25 cellular contexts compared by ENCODE assay signal in genomic region chr9:136147038-136147889, GRCh38. TPM values are rescaled to one million over a fixed set of nuclear protein-coding genes. Genes with fewer than 3 reads are reported as not detected.
DNase-seq lines count a peak whose midpoint lies in the region; TF ChIP-seq lines count a peak whose summit lies in the region.
"Had no signal": no experiment of that assay in that cellular context is flagged by ENCODE, and none has a peak within 500 bp of the region (broad histone marks: within the 10 kb centered on the region; RNA-seq: fewer than 3 reads in every experiment).

No MANE protein-coding gene starts in this region.

- H3K36me3 Mint-ChIP-seq in glutamatergic neuron (ENCODE audit: unreplicated experiment): no peaks in the 10 kb centered on the region
- H3K36me3 Mint-ChIP-seq: CD8-positive, alpha-beta T cell had no signal

- no peak overlapping the region for H3K27ac ChIP-seq in ascending aorta
- H3K27ac ChIP-seq: SJSA1 had no signal

- H3K4me1 Mint-ChIP-seq in glutamatergic neuron (ENCODE audit: low read depth, unreplicated experiment): peaks cover 10% of the 10 kb centered on the region

- TF ChIP-seq CTCF in glutamatergic neuron (IDR thresholded peaks at IDR 0.05; ENCODE audit: partially characterized antibody, unreplicated experiment): no peak
- no peak for TF ChIP-seq CTCF in ascending aorta (IDR thresholded peaks at IDR 0.05)

- H3K9me3 Mint-ChIP-seq in glutamatergic neuron (ENCODE audit: unreplicated experiment): peaks cover 2% of the 10 kb centered on the region
- H3K9me3 Mint-ChIP-seq: CD8-positive, alpha-beta T cell had no signal

- H3K4me1 ChIP-seq in ascending aorta: no peaks in the 10 kb centered on the region
- H3K4me1 ChIP-seq: SJSA1 had no signal

- no peaks in the 10 kb centered on the region for H3K27me3 ChIP-seq in ascending aorta

- no peak overlapping the region for H3K4me3 ChIP-seq in ascending aorta
- H3K4me3 ChIP-seq: SJSA1 had no signal

- DNase-seq in NCI-H82 (lab: John Stamatoyannopoulos, UW): peak; percentile 41
- DNase-seq in NCI-H82 treated with DMSO at 0.1 percent for 48 hours (lab: John Stamatoyannopoulos, UW; ENCODE audit: unreplicated experiment): no peak
- DNase-seq in DMS79 (lab: John Stamatoyannopoulos, UW): peak; percentile 22
- DNase-seq in NCI-H2171 (lab: John Stamatoyannopoulos, UW): peak; percentile 69
- DNase-seq in glutamatergic neuron: peak; percentile 13
- DNase-seq in ascending aorta (ENCODE audit: low spot score in 2 of 2): no peak
- no peak for DNase-seq in stimulated activated naive CD4-positive, alpha-beta T cell treated with Interleukin-2 at 50 U/mL for 16 hours (lab: John Stamatoyannopoulos, UW)
- DNase-seq in amygdala (lab: John Stamatoyannopoulos, UW): no peak
- DNase-seq: 8988T; C1 segment of cervical spinal cord; Calu3; CD8-positive, alpha-beta T cell; EL; GF-D8; GOT3; IMR-90; MV-4-11; NCI-H1105 treated with DMSO at 0.1 percent for 48 hours; NCI-H1694; NCI-H2081; NCI-H345; NK-92 treated with Interleukin-12 subunit alpha and Interleukin-12 subunit beta, amount 100 ng/mL, for 24 hours had no signal

- H3K27me3 Mint-ChIP-seq in glutamatergic neuron (ENCODE audit: unreplicated experiment): peaks cover 3% of the 10 kb centered on the region

- no peak overlapping the region for H3K27ac Mint-ChIP-seq in glutamatergic neuron (ENCODE audit: unreplicated experiment)
- H3K27ac Mint-ChIP-seq: CD8-positive, alpha-beta T cell had no signal

- intact Hi-C loops in ascending aorta (cut with DNase I): no loop called here

- no peaks in the 10 kb centered on the region for H3K36me3 ChIP-seq in ascending aorta
- H3K36me3 ChIP-seq: SJSA1 had no signal

- no peaks in the 10 kb centered on the region for H3K9me3 ChIP-seq in ascending aorta
- H3K9me3 ChIP-seq: SJSA1 had no signal

- H3K4me3 Mint-ChIP-seq in glutamatergic neuron (ENCODE audit: unreplicated experiment): no peak overlapping the region
- H3K4me3 Mint-ChIP-seq: CD8-positive, alpha-beta T cell had no signal

RNA-seq across cellular contexts. Expression of gene TMEM250, which starts 28.6 kb away (rescaled TPM):
- total RNA-seq in glutamatergic neuron (ENCODE audit: unreplicated experiment): 16.0 TPM
- 80.3 TPM for total RNA-seq in ascending aorta

RNA-seq across cellular contexts. Expression of gene NACC2, which starts 52.2 kb away (rescaled TPM):
- total RNA-seq in glutamatergic neuron (ENCODE audit: unreplicated experiment) (3.9 TPM), ascending aorta (72.2 TPM)

RNA-seq across cellular contexts. Expression of gene LHX3, which starts 57.7 kb away (rescaled TPM):
- total RNA-seq in glutamatergic neuron (ENCODE audit: unreplicated experiment) (0.81 TPM), ascending aorta (not detected)
- total RNA-seq: Calu3; HT1080; IMR-90; SJSA1; T-helper 1 cell treated with Interleukin-12 subunit alpha and Interleukin-12 subunit beta and Interleukin-4 antibody, amounts not matched to agents 30 ng/mL and 1 ng/mL, for 36 hours had no signal

Comparison
In these comparisons a context has a peak if more than half of its experiments do, and no peak if none do; other contexts are left out.
1. DNase-seq: peak in NCI-H82 (single experiment), DMS79 (single experiment), NCI-H2171 (single experiment) and glutamatergic neuron (single experiment); none in NCI-H82 treated with DMSO at 0.1 percent for 48 hours (single experiment), ascending aorta (0 of 2), stimulated activated naive CD4-positive, alpha-beta T cell treated with Interleukin-2 at 50 U/mL for 16 hours (single experiment) and amygdala (0 of 56).
2. RNA of gene NACC2, which starts 52.2 kb away (total RNA-seq): 72.2 TPM in ascending aorta (single experiment); 3.9 TPM in glutamatergic neuron (single experiment); every median in the first group is over 10 times any median in the second.